In genomic region chr4:47749858-47750257, GRCh38 we compare ENCODE assay signal across 1 cellular context.
TF ChIP-seq lines count a peak whose summit lies in the region.

No MANE protein-coding gene starts in this region.

TF ChIP-seq in HepG2, 621 proteins besides CTCF, POLR2A, EP300 and RAD21 (continued from another document and continues in another):
- TF ChIP-seq ZNF513 (CRISPR knock-in tag; conservative IDR thresholded peaks at IDR 0.05) = no peak
- 0 out of 2 replicates have a peak, but pooled peaks have one; percentile 48 for TF ChIP-seq THRA (CRISPR knock-in tag; IDR thresholded peaks at IDR 0.05; ENCODE audit: borderline replicate concordance)
- TF ChIP-seq FOXO1 (CRISPR knock-in tag; IDR thresholded peaks at IDR 0.05) = peak; percentile 63
- no peak for TF ChIP-seq ZNF740 (CRISPR knock-in tag; IDR thresholded peaks at IDR 0.05)
- 0 out of 2 replicates have a peak, but pooled peaks have one; percentile 15 for TF ChIP-seq ATF7 (IDR thresholded peaks at IDR 0.05)
- TF ChIP-seq ATF7 (CRISPR knock-in tag; IDR thresholded peaks at IDR 0.05) = no peak
- peak; percentile 87 for TF ChIP-seq ZNF691 (CRISPR knock-in tag; IDR thresholded peaks at IDR 0.05; ENCODE audit: borderline replicate concordance, low read depth)
- no peak for TF ChIP-seq ZBTB37 (CRISPR knock-in tag; IDR thresholded peaks at IDR 0.05)
- TF ChIP-seq ZNF644 (CRISPR knock-in tag; IDR thresholded peaks at IDR 0.05; ENCODE audit: low read depth) = peak; percentile 51; the same call in 1 of the 2 replicates
- TF ChIP-seq PRDM10 (CRISPR knock-in tag; IDR thresholded peaks at IDR 0.05; ENCODE audit: low read depth) = no peak
- no peak for TF ChIP-seq ZNF567 (CRISPR knock-in tag; IDR thresholded peaks at IDR 0.05; ENCODE audit: borderline replicate concordance)
- TF ChIP-seq HMG20A (CRISPR knock-in tag; IDR thresholded peaks at IDR 0.05; ENCODE audit: borderline replicate concordance) = peak; percentile 86
- TF ChIP-seq MAFK (conservative IDR thresholded peaks at IDR 0.05 in 1 of 2, IDR thresholded peaks at IDR 0.05 in 1 of 2; ENCODE audit: low read length in 2 of 2) = peak in 1 of 2 experiments; percentile 38; a peak in 1 of 4 replicates
- TF ChIP-seq ZNF790 (CRISPR knock-in tag; IDR thresholded peaks at IDR 0.05; ENCODE audit: borderline replicate concordance) = no peak
- no peak for TF ChIP-seq ZNF724P (CRISPR knock-in tag; IDR thresholded peaks at IDR 0.05; ENCODE audit: borderline replicate concordance)
- TF ChIP-seq PITX1 (CRISPR knock-in tag; IDR thresholded peaks at IDR 0.05) = no peak
- no peak for TF ChIP-seq FOXO4 (CRISPR knock-in tag; conservative IDR thresholded peaks at IDR 0.05)
- TF ChIP-seq ZNF713 (CRISPR knock-in tag; IDR thresholded peaks at IDR 0.05) = no peak
- no peak for TF ChIP-seq NFAT5 (CRISPR knock-in tag; IDR thresholded peaks at IDR 0.05)
- no peak for TF ChIP-seq ZNF441 (CRISPR knock-in tag; IDR thresholded peaks at IDR 0.05; ENCODE audit: borderline replicate concordance)
- 0 out of 2 replicates have a peak, but pooled peaks have one; percentile 18 for TF ChIP-seq SAP130 (CRISPR knock-in tag; IDR thresholded peaks at IDR 0.05; ENCODE audit: low read depth)
- TF ChIP-seq PCBP1 (IDR thresholded peaks at IDR 0.05; ENCODE audit: borderline replicate concordance, low read depth, low read length) = no peak
- no peak for TF ChIP-seq ERF (CRISPR knock-in tag; IDR thresholded peaks at IDR 0.05)
- no peak for TF ChIP-seq ZBTB14 (CRISPR knock-in tag; IDR thresholded peaks at IDR 0.05)
- TF ChIP-seq SRSF9 (IDR thresholded peaks at IDR 0.05; ENCODE audit: borderline replicate concordance, insufficient read depth, low read depth, low read length, poor library complexity, severe bottlenecking) = no peak
- peak; percentile 19; the same call in 1 of the 2 replicates for TF ChIP-seq NR2C2 (CRISPR knock-in tag; IDR thresholded peaks at IDR 0.05; ENCODE audit: borderline replicate concordance)
- no peak for TF ChIP-seq FOXA1 (IDR thresholded peaks at IDR 0.05)
- peak; percentile 72 for TF ChIP-seq FOXA1 (CRISPR knock-in tag; IDR thresholded peaks at IDR 0.05)
- TF ChIP-seq FOXK2 (IDR thresholded peaks at IDR 0.05) = no peak
- TF ChIP-seq RARA (CRISPR knock-in tag; IDR thresholded peaks at IDR 0.05) = 0 out of 2 replicates have a peak, but pooled peaks have one; percentile 26
- TF ChIP-seq ZBTB1 (CRISPR knock-in tag; IDR thresholded peaks at IDR 0.05; ENCODE audit: borderline replicate concordance) = no peak
- TF ChIP-seq CBX5 (CRISPR knock-in tag; IDR thresholded peaks at IDR 0.05; ENCODE audit: borderline replicate concordance) = no peak
- no peak for TF ChIP-seq FOXP1 (IDR thresholded peaks at IDR 0.05)
- TF ChIP-seq FOXP1 (CRISPR knock-in tag; IDR thresholded peaks at IDR 0.05) = peak; percentile 82
- TF ChIP-seq MXD4 (CRISPR knock-in tag; IDR thresholded peaks at IDR 0.05) = no peak
- TF ChIP-seq ZBTB39 (CRISPR knock-in tag; IDR thresholded peaks at IDR 0.05) = no peak
- TF ChIP-seq TBX3 (IDR thresholded peaks at IDR 0.05; ENCODE audit: borderline replicate concordance) = no peak
- TF ChIP-seq NR3C1 (CRISPR knock-in tag; IDR thresholded peaks at IDR 0.05) = no peak
